8 cellular contexts compared by ENCODE assay signal in the genomic region with DNA sequence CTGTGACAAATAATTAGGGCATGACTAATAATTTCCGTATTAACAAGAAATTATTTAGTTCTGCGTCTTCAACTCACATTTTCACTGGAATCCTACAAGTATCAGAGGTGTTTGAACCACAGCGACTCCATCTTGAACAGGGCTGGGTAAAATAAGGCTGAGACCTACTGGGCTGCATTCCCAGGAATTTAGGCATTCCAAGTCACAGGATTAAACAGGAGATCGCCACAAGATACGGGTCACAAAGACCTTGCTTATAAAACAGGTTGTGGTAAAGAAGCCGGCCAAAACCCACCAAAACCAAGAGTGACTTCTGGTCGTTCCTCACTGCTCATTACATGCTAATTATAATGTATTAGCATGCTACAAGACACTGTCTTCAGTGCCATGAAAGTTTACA.
"Had no signal": no experiment of that assay in that cellular context is flagged by ENCODE, and none has a peak within 500 bp of the region (broad histone marks: within the 10 kb centered on the region; RNA-seq: fewer than 3 reads in every experiment).

No MANE protein-coding gene starts in this region.

- ATAC-seq: HCT116 had no signal

- FAIRE-seq: HTR-8/SVneo had no signal

- H3K4me1 ChIP-seq: HAP-1 had no signal

- H3K9me3 Mint-ChIP-seq: HFFc6 had no signal

- H3K27ac Mint-ChIP-seq: HFFc6 had no signal

- H3K36me3 ChIP-seq: HAP-1 had no signal

- H3K9me3 ChIP-seq: HAP-1 had no signal

- H3K4me3 ChIP-seq: HAP-1 had no signal

- DNase-seq: GOT3, H7, HFFc6, IMR-90, KBM-7 had no signal

- H3K4me3 Mint-ChIP-seq: HFFc6 had no signal
